8 cellular contexts compared by ENCODE assay signal in the genomic region with DNA sequence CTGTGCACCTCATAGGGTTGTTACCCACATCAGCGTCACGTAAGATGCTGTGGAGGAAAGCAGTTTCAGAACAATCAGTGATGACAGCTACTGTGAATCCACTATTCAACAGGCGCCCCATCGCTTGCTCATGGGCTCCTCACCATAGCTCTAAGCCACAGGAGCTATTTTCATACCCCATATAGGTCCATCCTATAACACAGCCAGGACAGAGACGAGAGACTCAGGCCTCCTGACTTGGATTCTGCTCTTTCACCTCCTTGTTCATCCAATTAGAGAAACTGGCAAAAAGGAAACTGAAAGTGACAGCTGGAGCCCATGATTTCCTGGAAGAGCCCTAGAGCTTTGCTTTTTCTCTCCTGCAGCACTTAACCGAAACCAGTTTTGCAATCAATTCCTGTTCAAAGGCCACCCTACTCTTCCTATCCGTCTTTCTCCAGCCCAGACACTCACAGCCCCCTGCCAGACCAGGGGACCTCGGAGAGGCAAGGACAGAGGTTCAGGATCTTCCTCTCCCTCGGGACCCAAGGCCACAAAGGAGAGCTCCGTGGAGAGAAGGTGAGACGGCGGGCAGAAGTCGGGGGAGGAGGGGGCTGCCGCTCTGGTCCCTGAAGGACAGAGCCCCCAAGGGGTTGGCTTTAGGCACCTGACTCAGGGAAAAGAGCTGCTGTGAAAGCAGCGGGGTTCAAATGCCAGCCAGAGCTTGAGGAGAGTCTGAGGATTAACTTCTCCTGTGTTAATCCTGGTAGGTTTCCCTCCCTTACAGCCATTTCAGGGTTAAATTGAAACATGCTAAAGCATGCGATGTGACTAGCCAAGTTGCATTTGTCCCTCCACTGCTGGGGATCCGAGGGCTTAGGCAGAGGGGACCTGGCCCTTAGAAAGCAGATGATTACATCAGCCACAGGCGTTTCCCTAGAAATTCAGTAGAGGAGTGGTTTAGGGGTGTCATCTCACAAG. TPM values are rescaled to one million over a fixed set of nuclear protein-coding genes. Genes with fewer than 3 reads are reported as not detected.
DNase-seq lines count a peak whose midpoint lies in the region; FAIRE-seq and TF ChIP-seq lines count a peak whose summit lies in the region.

Gene APOL6, plus strand, starts transcription at position 381 of the 960 bp plus-strand sequence. CDS start 7,980 bp downstream, outside the sequence.

- H3K4me2 ChIP-seq in keratinocyte (ENCODE audit: control insufficient read depth, extremely low read depth, insufficient read depth, low read depth, low read length): peak within 1 kb of the TSS; percentile 86

- H3K4me3 Mint-ChIP-seq in nephron progenitor cell: no peak within 1 kb of the TSS

- peaks cover 5% of the 10 kb centered on the region for H3K9me3 Mint-ChIP-seq in nephron progenitor cell

- peak; percentile 78 for DNase-seq in SIG-M5 treated with dmso at 0.1 percent for 504 hours (lab: John Stamatoyannopoulos, UW; ENCODE audit: unreplicated experiment)
- no peak for DNase-seq in SIG-M5 (lab: John Stamatoyannopoulos, UW)
- DNase-seq in KG1 (lab: John Stamatoyannopoulos, UW): peak; percentile 46
- DNase-seq in UCSD-AML1 (lab: John Stamatoyannopoulos, UW; ENCODE audit: unreplicated experiment): peak; percentile 52
- peak; percentile 56 for DNase-seq in brain microvascular endothelial cell
- no peak for DNase-seq in keratinocyte (ENCODE audit: low read depth, low spot score)
- DNase-seq in stimulated activated CD4-positive, alpha-beta T cell treated with anti-CD3 and anti-CD28 coated beads, Interleukin-15, amount 100 ng/mL, for 24 hours: peak; percentile 70
- DNase-seq in nephron progenitor cell: no peak

- H3K36me3 ChIP-seq in brain microvascular endothelial cell (replicated peaks) (no peaks in the 10 kb centered on the region), keratinocyte (ENCODE audit: control insufficient read depth in 2 of 2, extremely low read depth in 1 of 2, insufficient read depth in 2 of 2, low read length in 2 of 2) (no peaks in the 10 kb centered on the region)

- H3K9ac ChIP-seq in keratinocyte (ENCODE audit: control insufficient read depth, extremely low read depth, insufficient read depth, low read length): peak within 1 kb of the TSS; percentile 88

- H3K27me3 Mint-ChIP-seq in nephron progenitor cell (ENCODE audit: low read depth, poor library complexity): no peaks in the 10 kb centered on the region

- no peaks in the 10 kb centered on the region for H4K20me1 ChIP-seq in keratinocyte (ENCODE audit: control insufficient read depth, extremely low read depth, insufficient read depth, low read length)

- H3K27ac ChIP-seq in brain microvascular endothelial cell: peak within 1 kb of the TSS; percentile 52
- peak within 1 kb of the TSS; percentile 86 for H3K27ac ChIP-seq in keratinocyte (ENCODE audit: control insufficient read depth, insufficient read depth, low read length)

- no peaks in the 10 kb centered on the region for H3K9me1 ChIP-seq in keratinocyte (ENCODE audit: control insufficient read depth, extremely low read depth, insufficient read depth, low read length)

- no peak within 1 kb of the TSS for H3K27ac Mint-ChIP-seq in nephron progenitor cell

- dilution Hi-C loops in keratinocyte (cut with MboI; ENCODE audit: extremely low pct_ligation_motif_present, low sequenced_read_pairs): no loop called here

- H3K27me3 ChIP-seq in brain microvascular endothelial cell (replicated peaks) (no peaks in the 10 kb centered on the region), keratinocyte (ENCODE audit: control insufficient read depth, extremely low read depth, insufficient read depth, low read length) (no peaks in the 10 kb centered on the region)

- peak within 1 kb of the TSS; percentile 88 for H2AFZ ChIP-seq in keratinocyte (ENCODE audit: control insufficient read depth, low read length)

- peaks cover 3% of the 10 kb centered on the region for H3K9me3 ChIP-seq in keratinocyte (ENCODE audit: control insufficient read depth, low read depth, low read length)

- peaks cover 12% of the 10 kb centered on the region for H3K4me1 ChIP-seq in keratinocyte (ENCODE audit: control insufficient read depth, extremely low read depth, insufficient read depth, low read length)

- FAIRE-seq in keratinocyte (lab: Jason Lieb, UNC): peak; percentile 92

- peaks cover 16% of the 10 kb centered on the region for H3K4me1 Mint-ChIP-seq in nephron progenitor cell

- H3K79me2 ChIP-seq in keratinocyte (ENCODE audit: control insufficient read depth, insufficient read depth, low read length): peaks cover 7% of the 10 kb centered on the region

- no peaks in the 10 kb centered on the region for H3K36me3 Mint-ChIP-seq in nephron progenitor cell (ENCODE audit: low read depth)

- TF ChIP-seq CTCF in brain microvascular endothelial cell (IDR thresholded peaks at IDR 0.05; ENCODE audit: low read depth, low read length, missing control alignments) (no peak), keratinocyte (optimal IDR thresholded peaks at IDR 0.05 in 1 of 3, IDR thresholded peaks at IDR 0.05 in 1 of 3, conservative IDR thresholded peaks at IDR 0.05 in 1 of 3; ENCODE audit: extremely low read depth in 1 of 3, insufficient read depth in 2 of 3, low read length in 3 of 3) (no peak), nephron progenitor cell (IDR thresholded peaks at IDR 0.05) (no peak)

- in situ Hi-C loops in brain microvascular endothelial cell (cut with HindIII; ENCODE audit: low pct_ligation_motif_present, low sequenced_read_pairs): no loop called here

- peak within 1 kb of the TSS; percentile 51 for H3K4me3 ChIP-seq in brain microvascular endothelial cell (ENCODE audit: low read depth, low read length)
- H3K4me3 ChIP-seq in keratinocyte (ENCODE audit: control insufficient read depth in 2 of 3, extremely low read depth in 1 of 3, insufficient read depth in 2 of 3, low read depth in 1 of 3, low read length in 3 of 3): peak within 1 kb of the TSS; percentile 46 to 76 (median 70)

RNA-seq across cellular contexts. Expression of gene APOL6, which starts in this region (rescaled TPM):
- 2.6 to 4.3 TPM (median 4.2 TPM) in 3 replicates for polyA plus RNA-seq in keratinocyte
- 0.56 TPM for polyA plus RNA-seq in keratinocyte (2011; ENCODE audit: low read depth)
- polyA plus RNA-seq in keratinocyte (2011; cell fraction: cytosol; rRNA removed): 1.1 and 1.7 TPM in 2 replicates
- 3.6 and 4.7 TPM in 2 replicates for polyA plus RNA-seq in keratinocyte (2011; cell fraction: nucleus; rRNA removed)
- polyA plus RNA-seq in keratinocyte (2012; ENCODE audit: low replicate concordance): 1.4 and 5.2 TPM in 2 replicates
- 3.7 to 9.2 TPM (median 6.7 TPM) in 3 replicates for polyA minus RNA-seq in keratinocyte
- 3.5 TPM for polyA minus RNA-seq in keratinocyte (2011; cell fraction: cytosol; rRNA and poly(A)+ RNA removed)
- polyA minus RNA-seq in keratinocyte (2011; cell fraction: nucleus; rRNA and poly(A)+ RNA removed): 7.2 and 11.6 TPM in 2 replicates

Comparison
In these comparisons a context has a peak if more than half of its experiments do, and no peak if none do; other contexts are left out.
1. DNase-seq: peak in SIG-M5 treated with dmso at 0.1 percent for 504 hours (single experiment), KG1 (single experiment), UCSD-AML1 (single experiment), brain microvascular endothelial cell (single experiment) and stimulated activated CD4-positive, alpha-beta T cell treated with anti-CD3 and anti-CD28 coated beads, Interleukin-15, amount 100 ng/mL, for 24 hours (single experiment); none in SIG-M5 (single experiment), keratinocyte (single experiment) and nephron progenitor cell (single experiment).